ENCODE assay signal across 1 cellular context in genomic region chr6:37845930-37846329, GRCh38.
TF ChIP-seq lines count a peak whose summit lies in the region.

No MANE protein-coding gene starts in this region.

TF ChIP-seq in K562, 482 proteins besides CTCF, POLR2A, EP300 and RAD21:
- 0 out of 4 replicates have a peak, but pooled peaks of 1 of the 2 experiments have one; percentile 6 for TF ChIP-seq MAZ (CRISPR knock-in tag; conservative IDR thresholded peaks at IDR 0.05 in 1 of 2, IDR thresholded peaks at IDR 0.05 in 1 of 2)
- peak; percentile 1; the same call in 1 of the 2 replicates for TF ChIP-seq DMBX1 (CRISPR knock-in tag; IDR thresholded peaks at IDR 0.05; ENCODE audit: borderline replicate concordance)
- no peak for TF ChIP-seq USF2 (CRISPR knock-in tag; IDR thresholded peaks at IDR 0.05)
